In genomic region chr11:12917830-12918229, GRCh38 we compare ENCODE assay signal across 29 cellular contexts.
"Had no signal": no experiment of that assay in that cellular context is flagged by ENCODE, and none has a peak within 500 bp of the region (broad histone marks: within the 10 kb centered on the region; RNA-seq: fewer than 3 reads in every experiment).

No MANE protein-coding gene starts in this region.

- H3K4me3 Mint-ChIP-seq: stimulated activated effector memory CD8-positive, alpha-beta T cell treated with anti-CD3 and anti-CD28 coated beads, Interleukin-12 subunit alpha, Interleukin-12 subunit beta, amount 100 ng/mL, for 72 hours; stimulated activated memory B cell treated with anti-CD40 and anti-IgM and Interleukin-4, amounts not matched to agents 10 μg/mL and 1 μg/mL and 100 μg/mL, for 72 hours; stimulated activated naive B cell treated with anti-CD40 and anti-IgM and Interleukin-4, amounts not matched to agents 10 μg/mL and 1 μg/mL and 100 μg/mL, for 72 hours; stimulated activated naive CD8-positive, alpha-beta T cell treated with anti-CD3 and anti-CD28 coated beads, Interleukin-15, amount 100 ng/mL, for 72 hours; stimulated activated naive CD8-positive, alpha-beta T cell treated with anti-CD3 and anti-CD28 coated beads, Interleukin-15, Interleukin-2, amounts not matched to agents 100 ng/mL and 50 ng/mL, for 24 hours; type B pancreatic cell had no signal

- H3K27me3 Mint-ChIP-seq: type B pancreatic cell had no signal

- ATAC-seq: stimulated activated effector memory CD8-positive, alpha-beta T cell treated with anti-CD3 and anti-CD28 coated beads, Interleukin-12 subunit alpha, Interleukin-12 subunit beta, amount 100 ng/mL, for 72 hours; stimulated activated memory B cell treated with anti-CD40 and anti-IgM and Interleukin-4, amounts not matched to agents 10 μg/mL and 1 μg/mL and 100 μg/mL, for 72 hours; stimulated activated naive B cell treated with anti-CD40 and anti-IgM and Interleukin-4, amounts not matched to agents 10 μg/mL and 1 μg/mL and 100 μg/mL, for 72 hours; stimulated activated naive CD8-positive, alpha-beta T cell treated with anti-CD3 and anti-CD28 coated beads, Interleukin-15, amount 100 ng/mL, for 72 hours; stimulated activated naive CD8-positive, alpha-beta T cell treated with anti-CD3 and anti-CD28 coated beads, Interleukin-15, Interleukin-2, amounts not matched to agents 100 U/mL and 50 U/mL, for 24 hours; upper lobe of right lung had no signal

- H3K4me1 Mint-ChIP-seq: stimulated activated effector memory CD8-positive, alpha-beta T cell treated with anti-CD3 and anti-CD28 coated beads, Interleukin-12 subunit alpha, Interleukin-12 subunit beta, amount 100 ng/mL, for 72 hours; stimulated activated memory B cell treated with anti-CD40 and anti-IgM and Interleukin-4, amounts not matched to agents 10 μg/mL and 1 μg/mL and 100 μg/mL, for 72 hours; stimulated activated naive B cell treated with anti-CD40 and anti-IgM and Interleukin-4, amounts not matched to agents 10 μg/mL and 1 μg/mL and 100 μg/mL, for 72 hours; stimulated activated naive CD8-positive, alpha-beta T cell treated with anti-CD3 and anti-CD28 coated beads, Interleukin-15, amount 100 ng/mL, for 72 hours had no signal

- H3K9me3 Mint-ChIP-seq: stimulated activated effector memory CD8-positive, alpha-beta T cell treated with anti-CD3 and anti-CD28 coated beads, Interleukin-12 subunit alpha, Interleukin-12 subunit beta, amount 100 ng/mL, for 72 hours; stimulated activated memory B cell treated with anti-CD40 and anti-IgM and Interleukin-4, amounts not matched to agents 10 μg/mL and 1 μg/mL and 100 μg/mL, for 72 hours; stimulated activated naive B cell treated with anti-CD40 and anti-IgM and Interleukin-4, amounts not matched to agents 10 μg/mL and 1 μg/mL and 100 μg/mL, for 72 hours; stimulated activated naive CD8-positive, alpha-beta T cell treated with anti-CD3 and anti-CD28 coated beads, Interleukin-15, amount 100 ng/mL, for 72 hours; stimulated activated naive CD8-positive, alpha-beta T cell treated with anti-CD3 and anti-CD28 coated beads, Interleukin-15, Interleukin-2, amounts not matched to agents 100 ng/mL and 50 ng/mL, for 24 hours; type B pancreatic cell had no signal

- H3K4me3 ChIP-seq: stomach, suprapubic skin, testis, thoracic aorta, thyroid gland, tibial artery, tibial nerve, transverse colon, upper lobe of left lung, upper lobe of right lung, uterus, vagina had no signal

- DNase-seq: stimulated activated CD4-positive, alpha-beta T cell treated with anti-CD3 and anti-CD28 coated beads, Interleukin-2, amount 100 ng/mL, for 48 hours; stimulated activated CD4-positive, alpha-beta T cell treated with anti-CD3 and anti-CD28 coated beads, Interleukin-4, amount 100 ng/mL, for 1 hour; stimulated activated CD4-positive, alpha-beta T cell treated with anti-CD3 and anti-CD28 coated beads, Interleukin-4, amount 100 ng/mL, for 24 hours; stimulated activated CD4-positive, alpha-beta T cell treated with anti-CD3 and anti-CD28 coated beads, Interleukin-4, amount 100 ng/mL, for 4 hours; stimulated activated CD8-positive, alpha-beta memory T cell treated with anti-CD3 and anti-CD28 coated beads, Interleukin-4, amount 100 ng/mL, for 48 hours; stimulated activated naive B cell treated with anti-CD40 and anti-IgM and Interleukin-4, amounts not matched to agents 10 μg/mL and 1 μg/mL and 100 μg/mL, for 72 hours; stimulated activated naive CD4-positive, alpha-beta T cell; stimulated activated naive CD4-positive, alpha-beta T cell treated with Interleukin-2 at 50 U/mL for 16 hours; stimulated activated naive CD8-positive, alpha-beta T cell treated with anti-CD3 and anti-CD28 coated beads, Interleukin-15, amount 100 ng/mL, for 72 hours; stimulated activated naive CD8-positive, alpha-beta T cell treated with anti-CD3 and anti-CD28 coated beads, Interleukin-15, Interleukin-2, amounts not matched to agents 100 U/mL and 50 U/mL, for 24 hours; stomach; substantia nigra; testis; thyroid gland; tibial artery; transverse colon; trophoblast cell; upper lobe of left lung; upper lobe of right lung; uterus had no signal

- H3K36me3 Mint-ChIP-seq: stimulated activated effector memory CD8-positive, alpha-beta T cell treated with anti-CD3 and anti-CD28 coated beads, Interleukin-12 subunit alpha, Interleukin-12 subunit beta, amount 100 ng/mL, for 72 hours; stimulated activated memory B cell treated with anti-CD40 and anti-IgM and Interleukin-4, amounts not matched to agents 10 μg/mL and 1 μg/mL and 100 μg/mL, for 72 hours; stimulated activated naive B cell treated with anti-CD40 and anti-IgM and Interleukin-4, amounts not matched to agents 10 μg/mL and 1 μg/mL and 100 μg/mL, for 72 hours had no signal

- H3K27ac Mint-ChIP-seq: stimulated activated effector memory CD8-positive, alpha-beta T cell treated with anti-CD3 and anti-CD28 coated beads, Interleukin-12 subunit alpha, Interleukin-12 subunit beta, amount 100 ng/mL, for 72 hours; stimulated activated memory B cell treated with anti-CD40 and anti-IgM and Interleukin-4, amounts not matched to agents 10 μg/mL and 1 μg/mL and 100 μg/mL, for 72 hours; stimulated activated naive B cell treated with anti-CD40 and anti-IgM and Interleukin-4, amounts not matched to agents 10 μg/mL and 1 μg/mL and 100 μg/mL, for 72 hours; stimulated activated naive CD8-positive, alpha-beta T cell treated with anti-CD3 and anti-CD28 coated beads, Interleukin-15, amount 100 ng/mL, for 72 hours; stimulated activated naive CD8-positive, alpha-beta T cell treated with anti-CD3 and anti-CD28 coated beads, Interleukin-15, Interleukin-2, amounts not matched to agents 100 ng/mL and 50 ng/mL, for 24 hours; type B pancreatic cell had no signal

- H3K27ac ChIP-seq: stomach, suprapubic skin, testis, thoracic aorta, thyroid gland, tibial artery, tibial nerve, transverse colon, upper lobe of left lung, upper lobe of right lung, uterus, vagina had no signal

- H3K27me3 ChIP-seq: stomach, suprapubic skin, testis, thyroid gland, tibial artery, tibial nerve, transverse colon, upper lobe of left lung, upper lobe of right lung, uterus, vagina had no signal

- H3K4me1 ChIP-seq: testis, transverse colon, upper lobe of left lung, upper lobe of right lung, uterus had no signal

- H3K9me3 ChIP-seq: stomach, suprapubic skin, testis, thoracic aorta, thyroid gland, tibial artery, tibial nerve, transverse colon, upper lobe of left lung, upper lobe of right lung, uterus, vagina had no signal

- H3K36me3 ChIP-seq: suprapubic skin, thoracic aorta, thyroid gland, tibial artery, transverse colon, upper lobe of right lung, uterus, vagina had no signal

- FAIRE-seq: urothelium cell line had no signal
